In the genomic region with DNA sequence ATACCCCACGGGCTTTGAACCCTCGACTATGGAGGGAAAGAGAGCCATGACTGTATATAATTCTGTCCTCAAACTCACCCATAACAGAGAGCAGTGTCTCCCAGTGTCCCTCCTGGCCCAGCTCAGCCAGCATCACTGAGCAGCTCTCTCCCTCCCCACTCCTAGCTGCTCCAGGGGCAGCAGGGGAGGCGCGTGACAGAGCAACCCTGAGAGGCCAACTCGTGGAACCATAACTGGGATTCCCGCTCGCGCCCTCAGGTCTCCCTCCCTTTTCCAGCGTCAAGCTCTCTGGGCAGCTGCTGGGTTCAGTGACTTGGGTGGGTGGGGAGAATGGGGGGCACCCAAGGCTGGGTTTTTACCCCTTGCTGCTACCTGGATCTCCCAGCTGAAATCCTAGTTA, we compare ENCODE assay signal across 18 cellular contexts. TPM values are rescaled to one million over a fixed set of nuclear protein-coding genes. Genes with fewer than 3 reads are reported as not detected.
A peak's percentile ranks its signal among the peaks of the same experiment; 100 is the strongest.
DNase-seq lines count a peak whose midpoint lies in the region; ATAC-seq and TF ChIP-seq lines count a peak whose summit lies in the region.
"Had no signal": no experiment of that assay in that cellular context is flagged by ENCODE, and none has a peak within 500 bp of the region (broad histone marks: within the 10 kb centered on the region; RNA-seq: fewer than 3 reads in every experiment).

No MANE protein-coding gene starts in this region.

- H3K4me1 Mint-ChIP-seq in progenitor cell of endocrine pancreas (ENCODE audit: low read depth) = no peaks in the 10 kb centered on the region

- peak; percentile 49 for DNase-seq in NCI-H82 (lab: John Stamatoyannopoulos, UW)
- no peak for DNase-seq in NCI-H82 treated with DMSO at 0.1 percent for 48 hours (lab: John Stamatoyannopoulos, UW; ENCODE audit: unreplicated experiment)
- no peak for DNase-seq in Karpas-422
- DNase-seq in epidermal melanocyte (ENCODE audit: insufficient read length, low spot score) = peak; percentile 72
- DNase-seq in progenitor cell of endocrine pancreas (ENCODE audit: low spot score, unreplicated experiment) = no peak
- no peak for DNase-seq in effector CD8-positive, alpha-beta T cell (lab: John Stamatoyannopoulos, UW)
- no peak for DNase-seq in middle frontal gyrus (ENCODE audit: extremely low spot score, low spot score)
- DNase-seq: DMS79; NCI-H1436; NCI-H187 treated with DMSO at 0.1 percent for 48 hours; NCI-H2107; NCI-H748 treated with DMSO at 0.1 percent for 48 hours; NK-92 treated with Interleukin-12 subunit alpha and Interleukin-12 subunit beta, amount 100 ng/mL, for 24 hours; PC-3 had no signal

- H4K20me1 ChIP-seq in Karpas-422 (ENCODE audit: insufficient read depth, low read depth, low read length) = no peaks in the 10 kb centered on the region

- no peaks in the 10 kb centered on the region for H3K9me2 ChIP-seq in Karpas-422 (replicated peaks; ENCODE audit: insufficient read depth, low read length)
- H3K9me2 ChIP-seq: SK-N-SH had no signal

- H3K9ac ChIP-seq in Karpas-422 (ENCODE audit: low read length) = no peak overlapping the region
- H3K9ac ChIP-seq: SK-N-SH had no signal

- H3K4me1 ChIP-seq in Karpas-422 (ENCODE audit: low read length) = peaks cover 76% of the 10 kb centered on the region

- ATAC-seq in HG03095 (IDR thresholded peaks at IDR 0.05; ENCODE audit: unreplicated experiment) = no peak
- ATAC-seq: PC-3 had no signal

- H3K9me3 ChIP-seq in Karpas-422 (ENCODE audit: low read length) = no peaks in the 10 kb centered on the region
- H3K9me3 ChIP-seq: SK-N-SH had no signal

- H3K9me3 Mint-ChIP-seq in progenitor cell of endocrine pancreas (ENCODE audit: low read depth) = no peaks in the 10 kb centered on the region

- no peak overlapping the region for H3K4me3 ChIP-seq in Karpas-422 (ENCODE audit: low read length)

- H3K27me3 Mint-ChIP-seq in progenitor cell of endocrine pancreas = peaks cover 69% of the 10 kb centered on the region

- no peak overlapping the region for H3K4me2 ChIP-seq in Karpas-422 (ENCODE audit: low read depth, low read length, poor library complexity, severe bottlenecking)
- H3K4me2 ChIP-seq: SK-N-SH had no signal

- H3K36me3 Mint-ChIP-seq in progenitor cell of endocrine pancreas (ENCODE audit: insufficient read depth) = no peaks in the 10 kb centered on the region

- H3K27ac ChIP-seq in Karpas-422 (ENCODE audit: low read length) = peak overlapping the region; percentile 99; the same call in 1 of the 2 replicates

- H3K27me3 ChIP-seq in Karpas-422 (ENCODE audit: low read length) = no peaks in the 10 kb centered on the region

- no peaks in the 10 kb centered on the region for H3K36me3 ChIP-seq in Karpas-422 (ENCODE audit: insufficient read depth, low read length)

- TF ChIP-seq CTCF in progenitor cell of endocrine pancreas (IDR thresholded peaks at IDR 0.05; ENCODE audit: unreplicated experiment) = no peak

- no peak overlapping the region for H3K4me3 Mint-ChIP-seq in progenitor cell of endocrine pancreas (ENCODE audit: low read depth)

- H3K27ac Mint-ChIP-seq in progenitor cell of endocrine pancreas = peak overlapping the region; percentile 56

- peaks cover 1% of the 10 kb centered on the region for H3K79me2 ChIP-seq in Karpas-422 (ENCODE audit: low read length)

- H2AFZ ChIP-seq in Karpas-422 (ENCODE audit: low read length) = no peak overlapping the region

RNA-seq across cellular contexts. Expression of gene CPLX3, which starts 0.5 kb away (rescaled TPM):
- total RNA-seq in Karpas-422 (2014; rRNA removed; shearing (Covaris generic); ENCODE audit: low replicate concordance) = 5.2 and 7.3 TPM in 2 replicates
- total RNA-seq in progenitor cell of endocrine pancreas = not detected in 2 replicates
- total RNA-seq: A172, PC-3 had no signal

RNA-seq across cellular contexts. Expression of gene LMAN1L, which starts 13.3 kb away (rescaled TPM):
- 3.3 and 4.3 TPM in 2 replicates for total RNA-seq in Karpas-422 (2014; rRNA removed; shearing (Covaris generic); ENCODE audit: low replicate concordance)
- not detected in 2 replicates for total RNA-seq in progenitor cell of endocrine pancreas
- total RNA-seq: A172, HT-29, PC-3 had no signal

RNA-seq across cellular contexts. Expression of gene ULK3, which starts 17.1 kb away (rescaled TPM):
- 87.3 and 89.6 TPM in 2 replicates for total RNA-seq in Karpas-422 (2014; rRNA removed; shearing (Covaris generic); ENCODE audit: low replicate concordance)
- total RNA-seq in progenitor cell of endocrine pancreas = 37.3 and 39.8 TPM in 2 replicates

RNA-seq across cellular contexts. Expression of gene CSK, which starts 44.0 kb away (rescaled TPM):
- 172 and 306 TPM in 2 replicates for total RNA-seq in Karpas-422 (2014; rRNA removed; shearing (Covaris generic); ENCODE audit: low replicate concordance)
- total RNA-seq in progenitor cell of endocrine pancreas = 70.9 and 72.4 TPM in 2 replicates

RNA-seq across cellular contexts. Expression of gene SCAMP2, which starts 47.3 kb away (rescaled TPM):
- total RNA-seq in Karpas-422 (2014; rRNA removed; shearing (Covaris generic); ENCODE audit: low replicate concordance) = 37.1 and 54.9 TPM in 2 replicates
- total RNA-seq in progenitor cell of endocrine pancreas = 60.0 and 63.0 TPM in 2 replicates

Comparison
In these comparisons a context has a peak if more than half of its experiments do, and no peak if none do; other contexts are left out.
1. DNase-seq: peak in NCI-H82 (single experiment) and epidermal melanocyte (single experiment); none in NCI-H82 treated with DMSO at 0.1 percent for 48 hours (single experiment), Karpas-422 (single experiment), progenitor cell of endocrine pancreas (single experiment), effector CD8-positive, alpha-beta T cell (single experiment) and middle frontal gyrus (single experiment).